8 cellular contexts compared by ENCODE assay signal in the genomic region with DNA sequence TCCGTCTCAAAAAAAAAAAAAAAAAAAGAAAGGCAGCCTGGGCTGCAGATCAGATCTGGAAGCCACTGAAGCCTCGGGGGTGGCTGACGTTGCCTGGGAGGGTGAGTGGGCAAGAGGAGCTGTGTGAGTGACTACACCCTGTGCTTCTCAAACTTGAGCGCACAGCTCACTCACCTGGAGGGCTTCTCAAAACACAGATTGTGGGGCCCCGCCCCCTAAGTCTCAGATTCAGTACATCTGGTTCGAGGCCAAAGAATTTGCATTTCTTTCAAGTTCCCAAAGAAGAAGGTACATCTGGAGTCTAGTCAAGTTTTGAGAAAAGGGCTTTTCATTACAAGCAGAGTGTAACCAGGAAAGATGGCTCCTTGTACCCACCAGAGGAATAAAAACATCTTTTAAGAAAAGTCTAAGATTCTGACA.
A peak's percentile ranks its signal among the peaks of the same experiment; 100 is the strongest.
DNase-seq lines count a peak whose midpoint lies in the region; ATAC-seq and TF ChIP-seq lines count a peak whose summit lies in the region.

No MANE protein-coding gene starts in this region.

- no peak for TF ChIP-seq POLR2A in breast epithelium (IDR thresholded peaks at IDR 0.05)

- TF ChIP-seq CTCF in MCF 10A (IDR thresholded peaks at IDR 0.05; ENCODE audit: unreplicated experiment) (no peak), breast epithelium (IDR thresholded peaks at IDR 0.05) (no peak), upper lobe of right lung (IDR thresholded peaks at IDR 0.05) (no peak)

- H3K4me3 ChIP-seq in breast epithelium (no peak overlapping the region), upper lobe of right lung (no peak overlapping the region)

- H3K27ac Mint-ChIP-seq in MCF 10A (ENCODE audit: low read depth, unreplicated experiment): no peak overlapping the region
- peak overlapping the region; percentile 30 for H3K27ac Mint-ChIP-seq in activated naive CD4-positive, alpha-beta T cell treated with anti-CD3 and anti-CD28 coated beads, Interleukin-2, amount 50 U/mL, for 24 hours

- no peaks in the 10 kb centered on the region for H3K36me3 Mint-ChIP-seq in MCF 10A (ENCODE audit: insufficient read depth, unreplicated experiment)
- no peaks in the 10 kb centered on the region for H3K36me3 Mint-ChIP-seq in activated naive CD4-positive, alpha-beta T cell treated with anti-CD3 and anti-CD28 coated beads, Interleukin-2, amount 50 U/mL, for 24 hours

- H3K4me1 Mint-ChIP-seq in MCF 10A (ENCODE audit: insufficient read depth, unreplicated experiment): peaks cover 7% of the 10 kb centered on the region
- H3K4me1 Mint-ChIP-seq in activated naive CD4-positive, alpha-beta T cell treated with anti-CD3 and anti-CD28 coated beads, Interleukin-2, amount 50 U/mL, for 24 hours: peaks cover 30% of the 10 kb centered on the region

- no peaks in the 10 kb centered on the region for H3K27me3 Mint-ChIP-seq in MCF 10A (ENCODE audit: insufficient read depth, unreplicated experiment)
- no peaks in the 10 kb centered on the region for H3K27me3 Mint-ChIP-seq in activated naive CD4-positive, alpha-beta T cell treated with anti-CD3 and anti-CD28 coated beads, Interleukin-2, amount 50 U/mL, for 24 hours

- H3K27ac ChIP-seq in breast epithelium (no peak overlapping the region), upper lobe of right lung (no peak overlapping the region)

- intact Hi-C loops in MCF 10A (cut with micrococcal nuclease): loop anchor here (1.0 to 5.0 kb wide), 5 partner anchors 98 to 813 kb away; a partner anchor contains a TSS
- intact Hi-C loops in breast epithelium (cut with DNase I; ENCODE audit: low total_unique reads): loop anchor here (10.0 kb wide), 1 partner anchor 810 kb away; no protein-coding TSS in a partner anchor
- intact Hi-C loops in upper lobe of right lung (cut with DNase I): no loop called here

- H3K27me3 ChIP-seq in breast epithelium (no peaks in the 10 kb centered on the region), upper lobe of right lung (no peaks in the 10 kb centered on the region)

- DNase-seq in MCF 10A (ENCODE audit: unreplicated experiment) (peak; percentile 58), breast epithelium (ENCODE audit: low spot score in 2 of 2) (no peak), upper lobe of right lung (no peak), NK-92 (lab: John Stamatoyannopoulos, UW; ENCODE audit: unreplicated experiment) (no peak), DMS153 (lab: John Stamatoyannopoulos, UW) (no peak)
- no peak for DNase-seq in effector CD8-positive, alpha-beta T cell (lab: John Stamatoyannopoulos, UW)

- H3K9me3 Mint-ChIP-seq in MCF 10A (ENCODE audit: unreplicated experiment): no peaks in the 10 kb centered on the region
- no peaks in the 10 kb centered on the region for H3K9me3 Mint-ChIP-seq in activated naive CD4-positive, alpha-beta T cell treated with anti-CD3 and anti-CD28 coated beads, Interleukin-2, amount 50 U/mL, for 24 hours

- ATAC-seq in HG03196 (IDR thresholded peaks at IDR 0.05; ENCODE audit: unreplicated experiment): peak; percentile 81
- peak; percentile 71 for ATAC-seq in upper lobe of right lung

- POLR2A ChIA-PET in MCF 10A (lab: Yijun Ruan, JAX): interaction anchor here (0.5 to 1.2 kb wide), 4 partner anchors 29 to 1409 kb away, joined by 3 to 4 read pairs (median 3); no protein-coding TSS in a partner anchor

- H3K9me3 ChIP-seq in breast epithelium: no peaks in the 10 kb centered on the region
- H3K9me3 ChIP-seq in upper lobe of right lung: no peaks in the 10 kb centered on the region

- H3K4me1 ChIP-seq in breast epithelium (no peaks in the 10 kb centered on the region), upper lobe of right lung (peaks cover 5% of the 10 kb centered on the region)

- BruUV-seq in MCF 10A (replicated peaks; lab: Mats Ljungman, UMichigan): no TSS peak

- CTCF ChIA-PET in MCF 10A (lab: Yijun Ruan, JAX): interaction anchor here (0.6 to 0.7 kb wide), 4 partner anchors 184 to 923 kb away, joined by 3 to 4 read pairs (median 3); no protein-coding TSS in a partner anchor

- no peak overlapping the region for H3K4me3 Mint-ChIP-seq in MCF 10A (ENCODE audit: unreplicated experiment)
- H3K4me3 Mint-ChIP-seq in activated naive CD4-positive, alpha-beta T cell treated with anti-CD3 and anti-CD28 coated beads, Interleukin-2, amount 50 U/mL, for 24 hours: no peak overlapping the region

- H3K36me3 ChIP-seq in breast epithelium: no peaks in the 10 kb centered on the region
- H3K36me3 ChIP-seq in upper lobe of right lung: no peaks in the 10 kb centered on the region
